Comparison of ENCODE assay signal across 1 cellular context in the genomic region with DNA sequence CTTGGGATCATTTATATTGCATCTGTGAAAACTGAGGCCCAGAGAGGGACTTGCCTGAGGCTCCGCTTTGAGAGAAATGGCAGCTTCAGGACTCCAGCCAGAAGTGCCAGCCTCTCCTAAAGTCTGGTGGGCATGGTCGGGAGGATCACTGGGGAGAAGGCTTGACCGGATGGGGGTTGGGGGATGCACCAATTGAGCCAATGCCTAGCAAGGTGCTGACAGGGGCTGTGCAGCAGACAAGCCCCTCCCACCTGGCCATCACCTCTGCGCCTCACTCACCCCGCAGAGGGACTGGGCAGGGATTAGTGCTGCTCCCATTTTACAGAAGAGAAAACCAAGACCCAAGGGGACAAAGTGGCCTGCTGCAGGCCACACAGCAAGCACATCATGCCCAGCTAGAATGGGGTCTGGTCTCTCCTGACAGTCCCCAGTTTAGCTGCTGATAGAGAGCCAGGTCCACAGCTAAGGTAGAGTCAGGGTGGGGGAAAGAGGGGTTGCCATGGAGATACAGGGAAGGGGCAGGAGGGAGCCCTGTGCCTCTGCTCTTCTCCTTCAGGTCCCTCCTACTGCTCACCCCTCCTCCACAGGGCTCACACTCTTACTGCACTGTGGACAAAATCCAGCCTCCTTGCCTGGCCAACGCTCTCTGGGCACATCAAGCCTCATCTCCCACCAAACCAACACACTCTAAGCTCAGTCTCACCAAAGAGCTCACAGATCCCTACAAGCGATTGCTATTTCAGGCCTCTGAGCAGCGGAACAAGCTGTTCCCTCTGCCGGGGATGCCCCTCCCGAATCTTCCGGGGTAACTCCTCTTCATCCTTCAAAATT.
A peak's percentile ranks its signal among the peaks of the same experiment; 100 is the strongest.
TF ChIP-seq lines count a peak whose summit lies in the region.

No MANE protein-coding gene starts in this region.

TF ChIP-seq in H1, 55 proteins besides CTCF, POLR2A, EP300 and RAD21:
- TF ChIP-seq TAF1 (IDR thresholded peaks at IDR 0.05; ENCODE audit: low read depth, low read length) (no peak), HDAC2 (IDR thresholded peaks at IDR 0.05; ENCODE audit: borderline replicate concordance in 1 of 2, low read depth in 2 of 2, low read length in 2 of 2) (peak in 1 of 2 experiments; percentile 83; a peak in 1 of 4 replicates), KDM1A (IDR thresholded peaks at IDR 0.05; ENCODE audit: borderline replicate concordance, low read length) (peak; percentile 92), PHF8 (conservative IDR thresholded peaks at IDR 0.05; ENCODE audit: low read depth, low read length) (no peak)
